ENCODE assay signal across 2 cellular contexts in the genomic region with DNA sequence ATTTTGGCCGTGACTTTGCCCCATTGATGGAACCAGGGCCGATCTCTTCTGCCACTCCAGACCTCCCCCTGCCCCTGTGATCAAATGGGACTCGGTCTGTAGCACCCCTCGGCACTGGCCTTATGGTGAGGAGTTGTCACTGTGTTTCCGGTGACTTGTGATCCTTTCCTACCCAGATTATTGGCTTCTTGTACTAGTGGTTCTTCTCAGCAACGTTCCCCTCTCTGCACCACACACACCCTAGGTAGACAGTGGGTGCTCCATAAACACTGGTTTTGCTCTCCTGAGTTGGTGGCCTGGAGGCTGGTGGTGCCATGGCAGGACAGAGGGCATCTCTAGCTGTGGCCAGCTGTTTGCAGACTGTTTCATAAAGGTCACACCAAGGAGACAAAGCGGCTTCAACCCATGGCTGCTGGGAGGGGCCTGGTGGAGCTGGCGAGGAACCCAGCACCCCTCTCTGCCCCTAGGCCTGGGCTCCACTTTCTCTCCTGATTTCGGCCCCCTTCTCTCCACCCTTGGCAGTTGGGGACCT.
TF ChIP-seq lines count a peak whose summit lies in the region.

No MANE protein-coding gene starts in this region.

TF ChIP-seq in A549, 52 proteins besides CTCF, POLR2A, EP300 and RAD21:
- TF ChIP-seq HOXA7 (CRISPR knock-in tag; IDR thresholded peaks at IDR 0.05) (0 out of 2 replicates have a peak, but pooled peaks have one; percentile 56), FOSL2 (IDR thresholded peaks at IDR 0.05) (no peak), FOSL2 (CRISPR knock-in tag; IDR thresholded peaks at IDR 0.05) (no peak)
TF ChIP-seq in A549: peak in this region for 1.

TF ChIP-seq in IMR-90, 13 proteins besides CTCF, POLR2A, EP300 and RAD21:
- no peak for TF ChIP-seq MAFK (IDR thresholded peaks at IDR 0.05; ENCODE audit: low read depth, low read length)
- TF ChIP-seq RCOR1 (IDR thresholded peaks at IDR 0.05; ENCODE audit: insufficient replicate concordance, low read length): no peak
- TF ChIP-seq MXI1 (IDR thresholded peaks at IDR 0.05; ENCODE audit: borderline replicate concordance, low read depth, low read length): no peak
TF ChIP-seq in IMR-90: peak in this region for 0.
